ENCODE assay signal across 30 cellular contexts in genomic region chrX:341541-342101, GRCh38. TPM values are rescaled to one million over a fixed set of nuclear protein-coding genes. Genes with fewer than 3 reads are reported as not detected.
DNase-seq lines count a peak whose midpoint lies in the region; ATAC-seq and TF ChIP-seq lines count a peak whose summit lies in the region.
"Had no signal": no experiment of that assay in that cellular context is flagged by ENCODE, and none has a peak within 500 bp of the region (broad histone marks: within the 10 kb centered on the region; RNA-seq: fewer than 3 reads in every experiment).

No MANE protein-coding gene starts in this region.

- H3K36me3 Mint-ChIP-seq in central memory CD8-positive, alpha-beta T cell (ENCODE audit: insufficient read depth), result peaks cover 11% of the 10 kb centered on the region

- H3K27ac ChIP-seq in RWPE2 (ENCODE audit: poor library complexity, severe bottlenecking) (no peak overlapping the region), sigmoid colon (no peak overlapping the region)
- H3K27ac ChIP-seq: brain microvascular endothelial cell, HL-60, stomach, tibial artery had no signal

- intact Hi-C loops in sigmoid colon (cut with DNase I), result no loop called here

- H3K4me3 Mint-ChIP-seq in central memory CD8-positive, alpha-beta T cell, result no peak overlapping the region
- H3K4me3 Mint-ChIP-seq: activated CD8-positive, alpha-beta T cell treated with anti-CD3 and anti-CD28 coated beads, Interleukin-2, amount 10 ng/mL, durations not matched to agents 7 days and 5 days; activated naive CD4-positive, alpha-beta T cell treated with anti-CD3 and anti-CD28 coated beads, Interleukin-2, amount 50 U/mL, for 24 hours; CD8-positive, alpha-beta memory T cell; HFFc6; T-helper 1 cell treated with Interleukin-12 subunit alpha and Interleukin-12 subunit beta and Interleukin-4 antibody, amounts not matched to agents 30 μg/mL and 1 μg/mL, for 36 hours had no signal

- peaks cover 19% of the 10 kb centered on the region for H3K36me3 ChIP-seq in RWPE2 (ENCODE audit: low read depth)
- H3K36me3 ChIP-seq in sigmoid colon, result peaks cover 0 to 11% (median 3%) of the 10 kb centered on the region in 4 donors
- H3K36me3 ChIP-seq: brain microvascular endothelial cell, MG63 had no signal

- H3K27me3 ChIP-seq in RWPE2 (ENCODE audit: insufficient read depth, poor library complexity, severe bottlenecking) (no peaks in the 10 kb centered on the region), sigmoid colon (no peaks in the 10 kb centered on the region)
- H3K27me3 ChIP-seq: brain microvascular endothelial cell, MG63, stomach, tibial artery had no signal

- H3K9me3 ChIP-seq in RWPE2 (ENCODE audit: severe bottlenecking) (no peaks in the 10 kb centered on the region), sigmoid colon (no peaks in the 10 kb centered on the region)
- H3K9me3 ChIP-seq: MG63, stomach, tibial artery had no signal

- no peaks in the 10 kb centered on the region for H3K9me3 Mint-ChIP-seq in central memory CD8-positive, alpha-beta T cell
- H3K9me3 Mint-ChIP-seq: activated naive CD4-positive, alpha-beta T cell treated with anti-CD3 and anti-CD28 coated beads, Interleukin-2, amount 50 U/mL, for 24 hours; CD8-positive, alpha-beta memory T cell had no signal

- no peaks in the 10 kb centered on the region for H3K4me1 Mint-ChIP-seq in central memory CD8-positive, alpha-beta T cell
- H3K4me1 Mint-ChIP-seq: activated naive CD4-positive, alpha-beta T cell treated with anti-CD3 and anti-CD28 coated beads, Interleukin-2, amount 50 U/mL, for 24 hours; nephron had no signal

- TF ChIP-seq EP300 in sigmoid colon (IDR thresholded peaks at IDR 0.05), result no peak

- no peak overlapping the region for H3K4me3 ChIP-seq in RWPE2 (ENCODE audit: severe bottlenecking)
- no peak overlapping the region for H3K4me3 ChIP-seq in sigmoid colon
- H3K4me3 ChIP-seq: GM12878, MG63, stomach, tibial artery had no signal

- TF ChIP-seq CTCF in RWPE2 (IDR thresholded peaks at IDR 0.05; ENCODE audit: poor library complexity, severe bottlenecking) (no peak), sigmoid colon (IDR thresholded peaks at IDR 0.05) (no peak)

- no peaks in the 10 kb centered on the region for H3K4me1 ChIP-seq in RWPE2 (ENCODE audit: insufficient read depth, poor library complexity, severe bottlenecking)
- H3K4me1 ChIP-seq in sigmoid colon, result no peaks in the 10 kb centered on the region
- H3K4me1 ChIP-seq: stomach, tibial artery had no signal

- H3K27ac Mint-ChIP-seq in central memory CD8-positive, alpha-beta T cell (ENCODE audit: low read depth), result peak overlapping the region; percentile 68
- H3K27ac Mint-ChIP-seq: activated CD8-positive, alpha-beta T cell treated with anti-CD3 and anti-CD28 coated beads, Interleukin-2, amount 10 ng/mL, durations not matched to agents 7 days and 5 days; HFFc6; nephron; T-helper 1 cell treated with Interleukin-12 subunit alpha and Interleukin-12 subunit beta and Interleukin-4 antibody, amounts not matched to agents 30 μg/mL and 1 μg/mL, for 36 hours had no signal

- ATAC-seq in RWPE2 (ENCODE audit: low read depth), result no peak
- ATAC-seq in central memory CD8-positive, alpha-beta T cell (replicated peaks; ENCODE audit: extremely low read depth, poor library complexity, severe bottlenecking), result no peak
- ATAC-seq: activated CD8-positive, alpha-beta T cell treated with anti-CD3 and anti-CD28 coated beads, Interleukin-2, amount 10 ng/mL, durations not matched to agents 7 days and 5 days; GM12878; left lobe of liver; SK-N-SH treated with all-trans-retinoic acid at 6 μM for 48 hours had no signal

- TF ChIP-seq POLR2A in sigmoid colon (IDR thresholded peaks at IDR 0.05), result no peak

- H3K27me3 Mint-ChIP-seq in central memory CD8-positive, alpha-beta T cell, result no peaks in the 10 kb centered on the region
- H3K27me3 Mint-ChIP-seq: activated naive CD4-positive, alpha-beta T cell treated with anti-CD3 and anti-CD28 coated beads, Interleukin-2, amount 50 U/mL, for 24 hours; CD8-positive, alpha-beta memory T cell had no signal

- 96% methylated on average over 36 of the region's 36 CpGs for WGBS in sigmoid colon, 2 donors

- DNase-seq in RWPE2 (ENCODE audit: low spot score), result peak; percentile 66
- DNase-seq in central memory CD8-positive, alpha-beta T cell (ENCODE audit: low spot score in 2 of 2), result no peak
- peak; percentile 64 for DNase-seq in mesenteric fat pad (ENCODE audit: low spot score)
- peak; percentile 59 for DNase-seq in sigmoid colon
- DNase-seq in foreskin melanocyte, result no peak
- DNase-seq in activated CD4-positive, alpha-beta T cell treated with anti-CD3 and anti-CD28 coated beads, Interleukin-2, amount 50 U/mL, for 1 hour, result no peak
- no peak for DNase-seq in NCI-H1694 treated with DMSO at 0.1 percent for 48 hours (lab: John Stamatoyannopoulos, UW)
- DNase-seq: activated CD8-positive, alpha-beta T cell treated with anti-CD3 and anti-CD28 coated beads, Interleukin-2, amount 10 ng/mL, durations not matched to agents 7 days and 5 days; activated T-cell treated with anti-CD3 and anti-CD28 coated beads for 4 hours; amniotic stem cell; brain microvascular endothelial cell; DMS153; HFFc6; KG1; MG63; NCI-H1105 treated with DMSO at 0.1 percent for 48 hours; NCI-H1930; NCI-H524 treated with DMSO at 0.1 percent for 48 hours; retina; stimulated activated CD4-positive, alpha-beta T cell treated with anti-CD3 and anti-CD28 coated beads, Interleukin-2, amount 100 ng/mL, for 24 hours; stomach had no signal

RNA-seq across cellular contexts. Expression of gene GTPBP6, which starts 23.0 kb away (rescaled TPM):
- total RNA-seq in mesenteric fat pad (48.1 TPM), sigmoid colon (10 to 100 TPM; 22.4 to 40.3 (median 30.9) TPM)
- polyA plus RNA-seq in sigmoid colon, result 10 to 100 TPM; 36.0 to 65.8 (median 36.5) TPM

RNA-seq across cellular contexts. Expression of gene PPP2R3B, which starts 45.1 kb away (rescaled TPM):
- total RNA-seq in mesenteric fat pad (7.3 TPM), sigmoid colon (10 to 100 TPM in 1 of 4 donors, 1 to 10 TPM in 3; 3.2 to 16.1 (median 6.6) TPM)
- 10 to 100 TPM in 1 of 3 donors, 1 to 10 TPM in 2; 2.1 to 13.3 (median 5.4) TPM for polyA plus RNA-seq in sigmoid colon

Comparison
In these comparisons a context has a peak if more than half of its experiments do, and no peak if none do; other contexts are left out.
1. DNase-seq: peak in RWPE2 (single experiment), mesenteric fat pad (single experiment) and sigmoid colon (single experiment); none in central memory CD8-positive, alpha-beta T cell (0 of 2), foreskin melanocyte (single experiment), activated CD4-positive, alpha-beta T cell treated with anti-CD3 and anti-CD28 coated beads, Interleukin-2, amount 50 U/mL, for 1 hour (single experiment) and NCI-H1694 treated with DMSO at 0.1 percent for 48 hours (single experiment).